1 cellular context compared by ENCODE assay signal in genomic region chrX:139949703-139950102, GRCh38.
TF ChIP-seq lines count a peak whose summit lies in the region.

No MANE protein-coding gene starts in this region.

TF ChIP-seq in SK-N-SH treated with all-trans-retinoic acid at 6 μM for 48 hours, 23 proteins besides CTCF, POLR2A, EP300 and RAD21 (continued from another document):
- TF ChIP-seq CSRNP3 (CRISPR knock-in tag; IDR thresholded peaks at IDR 0.05) (no peak), ARNTL (CRISPR knock-in tag; IDR thresholded peaks at IDR 0.05; ENCODE audit: borderline replicate concordance, low read depth) (no peak), TCF4 (CRISPR knock-in tag; IDR thresholded peaks at IDR 0.05; ENCODE audit: borderline replicate concordance) (no peak)
